ENCODE assay signal across 14 cellular contexts in the genomic region with DNA sequence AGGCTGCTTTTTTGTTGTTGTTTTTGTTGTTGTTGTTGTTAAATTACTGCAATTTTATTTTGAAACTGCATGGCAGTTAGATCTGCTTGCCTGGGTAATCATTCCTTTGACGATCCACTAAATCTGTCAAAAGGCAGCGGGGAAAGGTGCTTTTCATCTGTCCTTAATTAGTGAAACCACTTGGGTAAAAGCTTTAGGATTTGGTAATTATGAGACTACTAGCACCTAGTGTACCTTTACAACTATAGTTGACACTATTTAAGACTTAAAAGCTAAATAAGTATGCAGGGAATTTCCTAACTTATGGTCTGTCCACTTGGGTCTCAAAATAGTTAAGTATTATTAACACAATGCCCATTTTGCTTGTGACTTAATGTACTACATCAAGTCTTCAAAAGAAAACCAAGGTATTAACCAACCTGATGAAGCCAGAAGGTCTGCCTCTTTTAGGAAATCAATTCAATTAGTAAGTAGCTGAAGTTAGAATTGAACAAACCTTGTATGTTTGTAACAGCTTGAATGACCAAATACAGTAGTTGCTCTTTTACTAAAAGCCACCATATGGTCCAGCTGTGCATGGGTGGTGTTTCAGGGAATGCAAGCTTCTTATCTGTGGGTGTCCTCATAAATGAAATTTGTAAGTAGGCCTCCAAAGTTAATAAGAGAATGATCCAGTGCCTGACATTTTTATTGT. TPM values are rescaled to one million over a fixed set of nuclear protein-coding genes. Genes with fewer than 3 reads are reported as not detected.
A peak's percentile ranks its signal among the peaks of the same experiment; 100 is the strongest.
DNase-seq lines count a peak whose midpoint lies in the region; ATAC-seq and TF ChIP-seq lines count a peak whose summit lies in the region.
"Had no signal": no experiment of that assay in that cellular context is flagged by ENCODE, and none has a peak within 500 bp of the region (broad histone marks: within the 10 kb centered on the region; RNA-seq: fewer than 3 reads in every experiment).

No MANE protein-coding gene starts in this region.

- H3K27me3 ChIP-seq in transverse colon: no peaks in the 10 kb centered on the region
- H3K27me3 ChIP-seq: esophagus muscularis mucosa, suprapubic skin had no signal

- no peak for DNase-seq in transverse colon
- DNase-seq: hippocampal formation, OCI-M1, small intestine had no signal

- H3K9me3 ChIP-seq in transverse colon: no peaks in the 10 kb centered on the region
- H3K9me3 ChIP-seq: esophagus muscularis mucosa, suprapubic skin had no signal

- in situ Hi-C loops in transverse colon (cut with MboI; ENCODE audit: low pct_ligation_motif_present in 1 of 4, low pct_unique_long_range_greater_than_20kb in 1 of 4, low sequenced_read_pairs in 3 of 4): loop anchor here in 1 of 4 donors (25.0 kb wide), 1 partner anchor 306 kb away; no protein-coding TSS in a partner anchor

- no peak for TF ChIP-seq CTCF in transverse colon (IDR thresholded peaks at IDR 0.05)

- H3K27ac ChIP-seq in transverse colon: no peak overlapping the region
- H3K27ac ChIP-seq: C4-2B, esophagus muscularis mucosa, suprapubic skin, VCaP had no signal

- no peak overlapping the region for H3K4me3 ChIP-seq in transverse colon
- H3K4me3 ChIP-seq: esophagus muscularis mucosa, suprapubic skin had no signal

- peaks cover 0 to 22% (median 6%) of the 10 kb centered on the region in 4 donors for H3K36me3 ChIP-seq in transverse colon

- intact Hi-C loops in transverse colon (cut with DNase I; ENCODE audit: low total_unique reads): no loop called here

- ATAC-seq in GM18502 (IDR thresholded peaks at IDR 0.05; ENCODE audit: poor library complexity, unreplicated experiment) (peak; percentile 67), GM18873 (IDR thresholded peaks at IDR 0.05; ENCODE audit: low FRiP score, unreplicated experiment) (peak; percentile 77), HG02642 (IDR thresholded peaks at IDR 0.05; ENCODE audit: poor library complexity, unreplicated experiment) (peak; percentile 75), HG03469 (IDR thresholded peaks at IDR 0.05; ENCODE audit: unreplicated experiment) (peak; percentile 33), GM21619 (IDR thresholded peaks at IDR 0.05; ENCODE audit: unreplicated experiment) (no peak), GM21737 (IDR thresholded peaks at IDR 0.05; ENCODE audit: unreplicated experiment) (no peak)

- TF ChIP-seq POLR2A in transverse colon (IDR thresholded peaks at IDR 0.05): no peak

- WGBS in transverse colon (ENCODE audit: low coverage in 1 of 2), 2 donors: 75 to 100% methylated on average over 2 of the region's 2 CpGs

- H3K4me1 ChIP-seq in transverse colon: no peaks in the 10 kb centered on the region
- H3K4me1 ChIP-seq: esophagus muscularis mucosa, suprapubic skin had no signal

- no peak for TF ChIP-seq EP300 in transverse colon (IDR thresholded peaks at IDR 0.05; ENCODE audit: low read depth)

RNA-seq across cellular contexts. Expression of a gene that starts 44.8 kb away (rescaled TPM):
- total RNA-seq in transverse colon: 10 to 100 TPM; 34.3 to 63.9 (median 38.4) TPM

Comparison
In these comparisons a context has a peak if more than half of its experiments do, and no peak if none do; other contexts are left out.
1. ATAC-seq: peak in GM18502 (single experiment), GM18873 (single experiment), HG02642 (single experiment) and HG03469 (single experiment); none in GM21619 (single experiment) and GM21737 (single experiment).